ENCODE assay signal across 2 cellular contexts in genomic region chr6:5259428-5259827, GRCh38.
TF ChIP-seq lines count a peak whose summit lies in the region.

No MANE protein-coding gene starts in this region.

TF ChIP-seq in HEK293, 187 proteins besides CTCF, POLR2A, EP300 and RAD21 (continued from another document):
- TF ChIP-seq ZNF280C (tag by site-specific recombination; IDR thresholded peaks at IDR 0.05) (no peak), KLF8 (tag by site-specific recombination; IDR thresholded peaks at IDR 0.05) (no peak), ZNF132 (tag by site-specific recombination; IDR thresholded peaks at IDR 0.05; ENCODE audit: borderline replicate concordance) (no peak), MEIS1 (CRISPR knock-in tag; IDR thresholded peaks at IDR 0.05; ENCODE audit: borderline replicate concordance) (no peak), ZBTB44 (tag by site-specific recombination; IDR thresholded peaks at IDR 0.05) (no peak), ELK4 (IDR thresholded peaks at IDR 0.05; ENCODE audit: borderline replicate concordance, low read depth, low read length) (no peak), ZNF37A (tag by site-specific recombination; IDR thresholded peaks at IDR 0.05) (no peak), ZNF560 (tag by site-specific recombination; IDR thresholded peaks at IDR 0.05; ENCODE audit: borderline replicate concordance) (no peak), REPIN1 (tag by site-specific recombination; IDR thresholded peaks at IDR 0.05; ENCODE audit: low read depth) (no peak), ZNF2 (tag by site-specific recombination; IDR thresholded peaks at IDR 0.05) (no peak), ZNF169 (tag by site-specific recombination; IDR thresholded peaks at IDR 0.05) (no peak), ZNF600 (tag by site-specific recombination; IDR thresholded peaks at IDR 0.05) (no peak), ZNF148 (tag by site-specific recombination; IDR thresholded peaks at IDR 0.05; ENCODE audit: borderline replicate concordance) (no peak), ZNF621 (tag by site-specific recombination; IDR thresholded peaks at IDR 0.05) (no peak), PATZ1 (tag by site-specific recombination; IDR thresholded peaks at IDR 0.05) (no peak), ZBTB7A (tag by site-specific recombination; IDR thresholded peaks at IDR 0.05; ENCODE audit: low read depth) (no peak), ZNF610 (tag by site-specific recombination; IDR thresholded peaks at IDR 0.05; ENCODE audit: borderline replicate concordance) (no peak), ZNF146 (tag by site-specific recombination; IDR thresholded peaks at IDR 0.05) (no peak)

TF ChIP-seq in GM12878, 131 proteins besides CTCF, POLR2A, EP300 and RAD21:
- TF ChIP-seq ZBTB33 (IDR thresholded peaks at IDR 0.05) = no peak
